Comparison of ENCODE assay signal across 1 cellular context in the genomic region with DNA sequence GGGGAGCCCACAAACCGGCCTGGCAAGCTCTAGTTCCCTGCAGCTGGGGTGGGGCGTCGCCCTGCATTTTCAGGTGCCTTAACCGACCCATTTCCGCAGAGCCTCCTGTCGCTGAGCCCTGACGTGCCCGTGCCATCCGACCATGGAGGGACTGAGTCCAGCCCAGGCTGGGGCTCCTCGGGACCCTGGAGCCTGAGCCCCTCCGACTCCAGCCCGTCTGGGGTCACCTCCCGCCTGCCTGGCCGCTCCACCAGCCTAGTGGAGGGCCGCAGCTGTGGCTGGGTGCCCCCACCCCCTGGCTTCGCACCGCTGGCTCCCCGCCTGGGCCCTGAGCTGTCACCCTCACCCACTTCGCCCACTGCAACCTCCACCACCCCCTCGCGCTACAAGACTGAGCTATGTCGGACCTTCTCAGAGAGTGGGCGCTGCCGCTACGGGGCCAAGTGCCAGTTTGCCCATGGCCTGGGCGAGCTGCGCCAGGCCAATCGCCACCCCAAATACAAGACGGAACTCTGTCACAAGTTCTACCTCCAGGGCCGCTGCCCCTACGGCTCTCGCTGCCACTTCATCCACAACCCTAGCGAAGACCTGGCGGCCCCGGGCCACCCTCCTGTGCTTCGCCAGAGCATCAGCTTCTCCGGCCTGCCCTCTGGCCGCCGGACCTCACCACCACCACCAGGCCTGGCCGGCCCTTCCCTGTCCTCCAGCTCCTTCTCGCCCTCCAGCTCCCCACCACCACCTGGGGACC.
A peak's percentile ranks its signal among the peaks of the same experiment; 100 is the strongest.
TF ChIP-seq lines count a peak whose summit lies in the region.

No MANE protein-coding gene starts in this region.

TF ChIP-seq in HEK293, 187 proteins besides CTCF, POLR2A, EP300 and RAD21 (continued from another document and continues in another):
- TF ChIP-seq PRDM2 (tag by site-specific recombination; IDR thresholded peaks at IDR 0.05; ENCODE audit: borderline replicate concordance) (no peak), ZFP3 (tag by site-specific recombination; IDR thresholded peaks at IDR 0.05; ENCODE audit: low read depth) (no peak), ZNF214 (tag by site-specific recombination; IDR thresholded peaks at IDR 0.05; ENCODE audit: borderline replicate concordance) (no peak), ZBTB7A (tag by site-specific recombination; IDR thresholded peaks at IDR 0.05; ENCODE audit: low read depth) (peak; percentile 7; the same call in 1 of the 2 replicates), ZNF514 (tag by site-specific recombination; IDR thresholded peaks at IDR 0.05) (no peak), ZFHX2 (tag by site-specific recombination; conservative IDR thresholded peaks at IDR 0.05) (peak; percentile 91), ZNF10 (tag by site-specific recombination; IDR thresholded peaks at IDR 0.05) (peak; percentile 57; the same call in 1 of the 2 replicates), ZBTB17 (tag by site-specific recombination; IDR thresholded peaks at IDR 0.05) (no peak), ZNF114 (tag by site-specific recombination; IDR thresholded peaks at IDR 0.05) (no peak), ZNF423 (tag by site-specific recombination; IDR thresholded peaks at IDR 0.05) (0 out of 2 replicates have a peak, but pooled peaks have one; percentile 41), ZBTB44 (tag by site-specific recombination; IDR thresholded peaks at IDR 0.05) (no peak), ZNF248 (tag by site-specific recombination; IDR thresholded peaks at IDR 0.05) (no peak), ZEB2 (tag by site-specific recombination; IDR thresholded peaks at IDR 0.05) (no peak), ZNF600 (tag by site-specific recombination; IDR thresholded peaks at IDR 0.05) (peak; percentile 81), SP3 (tag by site-specific recombination; IDR thresholded peaks at IDR 0.05) (no peak), ZNF670 (tag by site-specific recombination; IDR thresholded peaks at IDR 0.05; ENCODE audit: low read depth) (no peak), ZNF394 (tag by site-specific recombination; IDR thresholded peaks at IDR 0.05; ENCODE audit: borderline replicate concordance) (peak; percentile 21; the same call in 1 of the 2 replicates), BCL11B (tag by site-specific recombination; IDR thresholded peaks at IDR 0.05; ENCODE audit: low read depth) (peak; percentile 38; the same call in 1 of the 2 replicates), EGR2 (tag by site-specific recombination; IDR thresholded peaks at IDR 0.05; ENCODE audit: low read depth) (peak; percentile 81), GLI4 (tag by site-specific recombination; IDR thresholded peaks at IDR 0.05) (no peak), ZNF350 (tag by site-specific recombination; IDR thresholded peaks at IDR 0.05) (no peak), KLF1 (tag by site-specific recombination; IDR thresholded peaks at IDR 0.05) (peak; percentile 71), ZNF24 (tag by site-specific recombination; IDR thresholded peaks at IDR 0.05) (no peak), ZBTB8A (tag by site-specific recombination; IDR thresholded peaks at IDR 0.05) (0 out of 2 replicates have a peak, but pooled peaks have one; percentile 13), OSR2 (tag by site-specific recombination; IDR thresholded peaks at IDR 0.05) (no peak), HOXD13 (CRISPR knock-in tag; IDR thresholded peaks at IDR 0.05; ENCODE audit: borderline replicate concordance) (no peak), SCRT2 (tag by site-specific recombination; IDR thresholded peaks at IDR 0.05) (peak; percentile 35; the same call in 1 of the 2 replicates), KLF8 (tag by site-specific recombination; IDR thresholded peaks at IDR 0.05) (0 out of 2 replicates have a peak, but pooled peaks have one; percentile 2), ZNF777 (tag by site-specific recombination; IDR thresholded peaks at IDR 0.05; ENCODE audit: borderline replicate concordance) (no peak), ZNF433 (tag by site-specific recombination; IDR thresholded peaks at IDR 0.05; ENCODE audit: low read depth) (no peak), ZNF623 (tag by site-specific recombination; IDR thresholded peaks at IDR 0.05) (no peak), ZNF624 (tag by site-specific recombination; IDR thresholded peaks at IDR 0.05) (no peak), ZBTB20 (tag by site-specific recombination; IDR thresholded peaks at IDR 0.05) (peak; percentile 6; the same call in 1 of the 2 replicates)
- TF ChIP-seq, protein P1, sequence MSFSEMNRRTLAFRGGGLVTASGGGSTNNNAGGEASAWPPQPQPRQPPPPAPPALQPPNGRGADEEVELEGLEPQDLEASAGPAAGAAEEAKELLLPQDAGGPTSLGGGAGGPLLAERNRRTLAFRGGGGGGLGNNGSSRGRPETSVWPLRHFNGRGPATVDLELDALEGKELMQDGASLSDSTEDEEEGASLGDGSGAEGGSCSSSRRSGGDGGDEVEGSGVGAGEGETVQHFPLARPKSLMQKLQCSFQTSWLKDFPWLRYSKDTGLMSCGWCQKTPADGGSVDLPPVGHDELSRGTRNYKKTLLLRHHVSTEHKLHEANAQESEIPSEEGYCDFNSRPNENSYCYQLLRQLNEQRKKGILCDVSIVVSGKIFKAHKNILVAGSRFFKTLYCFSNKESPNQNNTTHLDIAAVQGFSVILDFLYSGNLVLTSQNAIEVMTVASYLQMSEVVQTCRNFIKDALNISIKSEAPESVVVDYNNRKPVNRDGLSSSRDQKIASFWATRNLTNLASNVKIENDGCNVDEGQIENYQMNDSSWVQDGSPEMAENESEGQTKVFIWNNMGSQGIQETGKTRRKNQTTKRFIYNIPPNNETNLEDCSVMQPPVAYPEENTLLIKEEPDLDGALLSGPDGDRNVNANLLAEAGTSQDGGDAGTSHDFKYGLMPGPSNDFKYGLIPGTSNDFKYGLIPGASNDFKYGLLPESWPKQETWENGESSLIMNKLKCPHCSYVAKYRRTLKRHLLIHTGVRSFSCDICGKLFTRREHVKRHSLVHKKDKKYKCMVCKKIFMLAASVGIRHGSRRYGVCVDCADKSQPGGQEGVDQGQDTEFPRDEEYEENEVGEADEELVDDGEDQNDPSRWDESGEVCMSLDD (tag by site-specific recombination; IDR thresholded peaks at IDR 0.05) = 0 out of 2 replicates have a peak, but pooled peaks have one; percentile 11
- TF ChIP-seq, protein P2, sequence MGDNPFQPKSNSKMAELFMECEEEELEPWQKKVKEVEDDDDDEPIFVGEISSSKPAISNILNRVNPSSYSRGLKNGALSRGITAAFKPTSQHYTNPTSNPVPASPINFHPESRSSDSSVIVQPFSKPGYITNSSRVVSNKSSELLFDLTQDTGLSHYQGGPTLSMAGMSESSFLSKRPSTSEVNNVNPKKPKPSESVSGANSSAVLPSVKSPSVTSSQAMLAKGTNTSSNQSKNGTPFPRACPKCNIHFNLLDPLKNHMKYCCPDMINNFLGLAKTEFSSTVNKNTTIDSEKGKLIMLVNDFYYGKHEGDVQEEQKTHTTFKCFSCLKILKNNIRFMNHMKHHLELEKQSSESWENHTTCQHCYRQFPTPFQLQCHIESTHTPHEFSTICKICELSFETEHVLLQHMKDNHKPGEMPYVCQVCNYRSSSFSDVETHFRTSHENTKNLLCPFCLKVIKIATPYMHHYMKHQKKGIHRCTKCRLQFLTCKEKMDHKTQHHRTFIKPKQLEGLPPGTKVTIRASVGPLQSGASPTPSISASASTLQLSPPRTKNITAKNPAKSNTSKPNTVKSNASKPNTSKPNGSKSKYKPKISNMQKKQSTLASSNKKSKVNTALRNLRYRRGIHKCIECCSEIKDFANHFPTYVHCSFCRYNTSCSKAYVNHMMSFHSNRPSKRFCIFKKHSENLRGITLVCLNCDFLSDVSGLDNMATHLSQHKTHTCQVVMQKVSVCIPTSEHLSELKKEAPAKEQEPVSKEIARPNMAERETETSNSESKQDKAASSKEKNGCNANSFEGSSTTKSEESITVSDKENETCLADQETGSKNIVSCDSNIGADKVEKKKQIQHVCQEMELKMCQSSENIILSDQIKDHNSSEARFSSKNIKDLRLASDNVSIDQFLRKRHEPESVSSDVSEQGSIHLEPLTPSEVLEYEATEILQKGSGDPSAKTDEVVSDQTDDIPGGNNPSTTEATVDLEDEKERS (tag by site-specific recombination; IDR thresholded peaks at IDR 0.05) = no peak
- TF ChIP-seq, protein P3, sequence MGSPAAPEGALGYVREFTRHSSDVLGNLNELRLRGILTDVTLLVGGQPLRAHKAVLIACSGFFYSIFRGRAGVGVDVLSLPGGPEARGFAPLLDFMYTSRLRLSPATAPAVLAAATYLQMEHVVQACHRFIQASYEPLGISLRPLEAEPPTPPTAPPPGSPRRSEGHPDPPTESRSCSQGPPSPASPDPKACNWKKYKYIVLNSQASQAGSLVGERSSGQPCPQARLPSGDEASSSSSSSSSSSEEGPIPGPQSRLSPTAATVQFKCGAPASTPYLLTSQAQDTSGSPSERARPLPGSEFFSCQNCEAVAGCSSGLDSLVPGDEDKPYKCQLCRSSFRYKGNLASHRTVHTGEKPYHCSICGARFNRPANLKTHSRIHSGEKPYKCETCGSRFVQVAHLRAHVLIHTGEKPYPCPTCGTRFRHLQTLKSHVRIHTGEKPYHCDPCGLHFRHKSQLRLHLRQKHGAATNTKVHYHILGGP (tag by site-specific recombination; IDR thresholded peaks at IDR 0.05) = no peak
- TF ChIP-seq, protein P4, sequence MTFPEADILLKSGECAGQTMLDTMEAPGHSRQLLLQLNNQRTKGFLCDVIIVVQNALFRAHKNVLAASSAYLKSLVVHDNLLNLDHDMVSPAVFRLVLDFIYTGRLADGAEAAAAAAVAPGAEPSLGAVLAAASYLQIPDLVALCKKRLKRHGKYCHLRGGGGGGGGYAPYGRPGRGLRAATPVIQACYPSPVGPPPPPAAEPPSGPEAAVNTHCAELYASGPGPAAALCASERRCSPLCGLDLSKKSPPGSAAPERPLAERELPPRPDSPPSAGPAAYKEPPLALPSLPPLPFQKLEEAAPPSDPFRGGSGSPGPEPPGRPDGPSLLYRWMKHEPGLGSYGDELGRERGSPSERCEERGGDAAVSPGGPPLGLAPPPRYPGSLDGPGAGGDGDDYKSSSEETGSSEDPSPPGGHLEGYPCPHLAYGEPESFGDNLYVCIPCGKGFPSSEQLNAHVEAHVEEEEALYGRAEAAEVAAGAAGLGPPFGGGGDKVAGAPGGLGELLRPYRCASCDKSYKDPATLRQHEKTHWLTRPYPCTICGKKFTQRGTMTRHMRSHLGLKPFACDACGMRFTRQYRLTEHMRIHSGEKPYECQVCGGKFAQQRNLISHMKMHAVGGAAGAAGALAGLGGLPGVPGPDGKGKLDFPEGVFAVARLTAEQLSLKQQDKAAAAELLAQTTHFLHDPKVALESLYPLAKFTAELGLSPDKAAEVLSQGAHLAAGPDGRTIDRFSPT (tag by site-specific recombination; IDR thresholded peaks at IDR 0.05) = peak; percentile 99
